19 cellular contexts compared by ENCODE assay signal in the genomic region with DNA sequence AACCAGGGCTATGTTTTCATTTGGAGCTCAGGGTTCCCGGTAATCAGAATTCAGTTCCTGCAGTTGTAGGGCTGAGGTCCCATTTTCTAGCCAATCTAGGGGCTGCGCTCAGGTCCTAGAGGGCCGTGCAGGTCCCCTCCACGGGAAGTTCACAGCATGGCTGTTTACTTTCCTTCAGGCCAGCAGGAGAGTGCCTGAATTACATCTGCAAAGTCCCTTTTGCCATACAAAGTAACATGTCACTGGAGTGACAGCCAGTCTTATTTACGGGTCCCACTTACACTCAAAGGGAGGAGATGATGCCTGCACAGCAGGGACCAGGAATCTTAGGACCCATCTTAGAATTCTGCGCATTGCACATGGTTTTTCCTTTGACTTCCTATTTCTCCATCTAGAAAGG. TPM values are rescaled to one million over a fixed set of nuclear protein-coding genes. Genes with fewer than 3 reads are reported as not detected.
"Had no signal": no experiment of that assay in that cellular context is flagged by ENCODE, and none has a peak within 500 bp of the region (broad histone marks: within the 10 kb centered on the region; RNA-seq: fewer than 3 reads in every experiment).

No MANE protein-coding gene starts in this region.

- H3K4me3 ChIP-seq: ovary, thyroid gland, uterus had no signal

- H3K27ac ChIP-seq: foreskin keratinocyte, ovary, thyroid gland, uterus had no signal

- H3K36me3 ChIP-seq: ovary, thyroid gland, uterus had no signal

- H3K9me3 Mint-ChIP-seq: central memory CD8-positive, alpha-beta T cell had no signal

- H3K36me3 Mint-ChIP-seq: activated naive CD8-positive, alpha-beta T cell; brain; stimulated activated naive B cell treated with anti-CD40 and anti-IgM and Interleukin-4, amounts not matched to agents 10 μg/mL and 1 μg/mL and 100 μg/mL, for 72 hours; WTC11 had no signal

- H3K9me3 ChIP-seq: ovary, thyroid gland, uterus had no signal

- H3K27me3 ChIP-seq: foreskin keratinocyte, ovary, thyroid gland, uterus had no signal

- DNase-seq: activated CD4-positive, alpha-beta T cell treated with anti-CD3 and anti-CD28 coated beads for 4 hours; activated CD8-positive, alpha-beta memory T cell treated with anti-CD3 and anti-CD28 coated beads, Interleukin-2, amount 50 U/mL, for 48 hours; activated CD8-positive, alpha-beta T cell treated with anti-CD3 and anti-CD28 coated beads, Interleukin-2, amount 10 ng/mL, durations not matched to agents 7 days and 5 days; activated gamma-delta T cell treated with Interleukin-2 at 50 U/mL for 16 hours; amygdala; effector memory CD4-positive, alpha-beta T cell; left ventricle myocardium superior; ovary; stimulated activated naive B cell treated with anti-CD40 and anti-IgM and Interleukin-4, amounts not matched to agents 10 μg/mL and 1 μg/mL and 100 μg/mL, for 72 hours; thyroid gland; uterus had no signal

- H3K4me3 Mint-ChIP-seq: activated CD8-positive, alpha-beta T cell treated with anti-CD3 and anti-CD28 coated beads, Interleukin-2, amount 10 ng/mL, durations not matched to agents 7 days and 5 days; activated naive CD8-positive, alpha-beta T cell; brain; central memory CD8-positive, alpha-beta T cell; neural crest cell; stimulated activated naive B cell treated with anti-CD40 and anti-IgM and Interleukin-4, amounts not matched to agents 10 μg/mL and 1 μg/mL and 100 μg/mL, for 72 hours; WTC11 had no signal

- H3K4me1 Mint-ChIP-seq: central memory CD8-positive, alpha-beta T cell; stimulated activated naive B cell treated with anti-CD40 and anti-IgM and Interleukin-4, amounts not matched to agents 10 μg/mL and 1 μg/mL and 100 μg/mL, for 72 hours; WTC11 had no signal

- H3K27ac Mint-ChIP-seq: activated CD8-positive, alpha-beta T cell treated with anti-CD3 and anti-CD28 coated beads, Interleukin-2, amount 10 ng/mL, durations not matched to agents 7 days and 5 days; activated naive CD8-positive, alpha-beta T cell; stimulated activated naive B cell treated with anti-CD40 and anti-IgM and Interleukin-4, amounts not matched to agents 10 μg/mL and 1 μg/mL and 100 μg/mL, for 72 hours; WTC11 had no signal

- ATAC-seq: activated CD8-positive, alpha-beta T cell treated with anti-CD3 and anti-CD28 coated beads, Interleukin-2, amount 10 ng/mL, durations not matched to agents 7 days and 5 days; stimulated activated naive B cell treated with anti-CD40 and anti-IgM and Interleukin-4, amounts not matched to agents 10 μg/mL and 1 μg/mL and 100 μg/mL, for 72 hours had no signal

- H3K4me1 ChIP-seq: thyroid gland had no signal

RNA-seq across cellular contexts. Expression of a gene that starts 29.9 kb away (rescaled TPM):
- total RNA-seq: activated CD8-positive, alpha-beta T cell treated with anti-CD3 and anti-CD28 coated beads, Interleukin-2, amount 10 ng/mL, durations not matched to agents 7 days and 5 days had no signal

RNA-seq across cellular contexts. Expression of a gene that starts 44.1 kb away (rescaled TPM):
- total RNA-seq: activated CD8-positive, alpha-beta T cell treated with anti-CD3 and anti-CD28 coated beads, Interleukin-2, amount 10 ng/mL, durations not matched to agents 7 days and 5 days; foreskin keratinocyte; left ventricle myocardium superior; neural crest cell; ovary; pulmonary artery endothelial cell; T-helper 2 cell treated with Interferon-gamma antibody and Interleukin-4, amounts not matched to agents 100 ng/mL and 5 ng/mL, for 36 hours; thyroid gland; uterus; WTC11 had no signal
- polyA plus RNA-seq: foreskin keratinocyte, ovary had no signal
